8 cellular contexts compared by ENCODE assay signal in genomic region chr6:33320315-33321181, GRCh38. TPM values are rescaled to one million over a fixed set of nuclear protein-coding genes. Genes with fewer than 3 reads are reported as not detected.
DNase-seq lines count a peak whose midpoint lies in the region; ATAC-seq and TF ChIP-seq lines count a peak whose summit lies in the region.

No MANE protein-coding gene starts in this region.

- H3K4me1 Mint-ChIP-seq in activated CD8-positive, alpha-beta T cell treated with anti-CD3 and anti-CD28 coated beads for 36 hours (ENCODE audit: low read depth) = peaks cover 65% of the 10 kb centered on the region

- H3K27ac Mint-ChIP-seq in activated CD8-positive, alpha-beta T cell treated with anti-CD3 and anti-CD28 coated beads for 36 hours = peak overlapping the region; percentile 98

- H3K4me1 ChIP-seq in stomach = peaks cover 42 to 73% (median 70%) of the 10 kb centered on the region in 4 donors

- POLR2A ChIA-PET in activated CD8-positive, alpha-beta T cell treated with anti-CD3 and anti-CD28 coated beads for 36 hours (lab: Charles Lee) = interaction anchor here (0.9 to 1.5 kb wide), 3 partner anchors 9 to 43 kb away, joined by 3 to 6 read pairs (median 4); partner anchors contain the start of gene B3GALT4

- DNase-seq in DMS 273 (lab: John Stamatoyannopoulos, UW; ENCODE audit: unreplicated experiment) (peak; percentile 45), DMS 273 treated with DMSO at 0.1 percent for 48 hours (lab: John Stamatoyannopoulos, UW) (no peak), left ventricle myocardium superior (peak; percentile 77), stomach (peak; percentile 59), D341Med (ENCODE audit: low spot score) (no peak), HT-29 (ENCODE audit: low spot score) (no peak), substantia nigra (lab: John Stamatoyannopoulos, UW) (no peak)
- no peak for DNase-seq in activated CD8-positive, alpha-beta T cell treated with anti-CD3 and anti-CD28 coated beads for 36 hours

- H3K27ac ChIP-seq in stomach = peak overlapping the region in 4 of 5 donors; percentile 64 to 97 (median 92)
- no peak overlapping the region for H3K27ac ChIP-seq in substantia nigra (ENCODE audit: low read depth, low read length, poor library complexity, severe bottlenecking)

- no peaks in the 10 kb centered on the region for H3K9me3 ChIP-seq in stomach

- no peak for ATAC-seq in activated CD8-positive, alpha-beta T cell treated with anti-CD3 and anti-CD28 coated beads for 36 hours
- ATAC-seq in left ventricle myocardium superior = no peak

- TF ChIP-seq CTCF in activated CD8-positive, alpha-beta T cell treated with anti-CD3 and anti-CD28 coated beads for 36 hours (IDR thresholded peaks at IDR 0.05) = no peak
- TF ChIP-seq CTCF in stomach (IDR thresholded peaks at IDR 0.05) = no peak

- peak overlapping the region; percentile 90 for H3K4me3 Mint-ChIP-seq in activated CD8-positive, alpha-beta T cell treated with anti-CD3 and anti-CD28 coated beads for 36 hours

- no peaks in the 10 kb centered on the region for H3K27me3 Mint-ChIP-seq in activated CD8-positive, alpha-beta T cell treated with anti-CD3 and anti-CD28 coated beads for 36 hours

- H3K4me3 ChIP-seq in stomach = peak overlapping the region in 2 of 4 donors; percentile 71 to 91

- CTCF ChIA-PET in activated CD8-positive, alpha-beta T cell treated with anti-CD3 and anti-CD28 coated beads for 36 hours (lab: Charles Lee) = no interaction called here

- intact Hi-C loops in activated CD8-positive, alpha-beta T cell treated with anti-CD3 and anti-CD28 coated beads for 36 hours (cut with micrococcal nuclease) = no loop called here
- intact Hi-C loops in left ventricle myocardium superior (cut with micrococcal nuclease) = no loop called here
- intact Hi-C loops in stomach (cut with DNase I; ENCODE audit: low total_unique reads) = no loop called here

- WGBS in stomach, 5 donors = 55 to 78% (median 75%) methylated on average over 19 to 32 of the region's 32 CpGs

- peaks cover 27 to 43% (median 40%) of the 10 kb centered on the region in 4 donors for H3K36me3 ChIP-seq in stomach

- H3K9me3 Mint-ChIP-seq in activated CD8-positive, alpha-beta T cell treated with anti-CD3 and anti-CD28 coated beads for 36 hours = no peaks in the 10 kb centered on the region

- peaks cover 51% of the 10 kb centered on the region for H3K36me3 Mint-ChIP-seq in activated CD8-positive, alpha-beta T cell treated with anti-CD3 and anti-CD28 coated beads for 36 hours (ENCODE audit: low read depth)

- no peak for TF ChIP-seq POLR2A in stomach (IDR thresholded peaks at IDR 0.05)

- TF ChIP-seq EP300 in stomach (IDR thresholded peaks at IDR 0.05) = no peak

- no peaks in the 10 kb centered on the region for H3K27me3 ChIP-seq in stomach

RNA-seq across cellular contexts. Expression of gene DAXX, which starts 2.2 kb away (rescaled TPM):
- 10 to 100 TPM; 59.8 to 72.4 TPM for total RNA-seq in activated CD8-positive, alpha-beta T cell treated with anti-CD3 and anti-CD28 coated beads for 36 hours
- total RNA-seq in left ventricle myocardium superior = 21.2 TPM
- 100 to 1,000 TPM in 2 of 5 donors, 10 to 100 TPM in 3; 18.2 to 127 (median 59.8) TPM for total RNA-seq in stomach
- 10 to 100 TPM; 27.5 to 31.3 (median 27.5) TPM for polyA plus RNA-seq in stomach
- total RNA-seq in HT-29 (2014; rRNA removed; shearing (Covaris generic)) = 45.8 and 83.5 TPM in 2 replicates

RNA-seq across cellular contexts. Expression of gene ZBTB22, which starts 3.0 kb away (rescaled TPM):
- total RNA-seq in activated CD8-positive, alpha-beta T cell treated with anti-CD3 and anti-CD28 coated beads for 36 hours = 1 to 10 TPM; 7.2 to 7.5 TPM
- total RNA-seq in left ventricle myocardium superior = 11.1 TPM
- total RNA-seq in stomach = 10 to 100 TPM in 4 of 5 donors, 1 to 10 TPM in 1; 1.2 to 45.2 (median 11.9) TPM
- polyA plus RNA-seq in stomach = 10 to 100 TPM in 2 of 3 donors, 1 to 10 TPM in 1; 9.8 to 11.8 (median 10.5) TPM
- 22.8 and 25.3 TPM in 2 replicates for total RNA-seq in HT-29 (2014; rRNA removed; shearing (Covaris generic))

RNA-seq across cellular contexts. Expression of gene TAPBP, which starts 6.7 kb away (rescaled TPM):
- total RNA-seq in activated CD8-positive, alpha-beta T cell treated with anti-CD3 and anti-CD28 coated beads for 36 hours = 100 to 1,000 TPM; 179 to 183 TPM
- total RNA-seq in left ventricle myocardium superior = 93.0 TPM
- total RNA-seq in stomach = 100 to 1,000 TPM in 2 of 5 donors, 10 to 100 TPM in 3; 29.0 to 242 (median 59.5) TPM
- polyA plus RNA-seq in stomach = 10 to 100 TPM; 17.0 to 53.5 (median 37.5) TPM
- 163 and 194 TPM in 2 replicates for total RNA-seq in HT-29 (2014; rRNA removed; shearing (Covaris generic))

RNA-seq across cellular contexts. Expression of gene RGL2, which starts 21.8 kb away (rescaled TPM):
- 10 to 100 TPM; 24.2 to 24.3 TPM for total RNA-seq in activated CD8-positive, alpha-beta T cell treated with anti-CD3 and anti-CD28 coated beads for 36 hours
- total RNA-seq in left ventricle myocardium superior (59.4 TPM), stomach (100 to 1,000 TPM in 1 of 5 donors, 10 to 100 TPM in 4; 10.4 to 103 (median 52.7) TPM)
- 100 to 1,000 TPM in 1 of 3 donors, 10 to 100 TPM in 2; 37.4 to 112 (median 44.3) TPM for polyA plus RNA-seq in stomach
- 38.2 and 42.6 TPM in 2 replicates for total RNA-seq in HT-29 (2014; rRNA removed; shearing (Covaris generic))

RNA-seq across cellular contexts. Expression of gene PFDN6, which starts 31.1 kb away (rescaled TPM):
- 10 to 100 TPM; 78.1 to 92.3 TPM for total RNA-seq in activated CD8-positive, alpha-beta T cell treated with anti-CD3 and anti-CD28 coated beads for 36 hours
- total RNA-seq in left ventricle myocardium superior = 57.3 TPM
- total RNA-seq in stomach = 10 to 100 TPM in 3 of 5 donors, 1 to 10 TPM in 1, not detected in 1; 9.7 to 32.9 (median 12.8) TPM
- polyA plus RNA-seq in stomach = 100 to 1,000 TPM; 117 to 265 (median 202) TPM
- total RNA-seq in HT-29 (2014; rRNA removed; shearing (Covaris generic)) = 86.8 and 90.7 TPM in 2 replicates

Comparison
In these comparisons a context has a peak if more than half of its experiments do, and no peak if none do; other contexts are left out.
1. DNase-seq: peak in DMS 273 (single experiment), left ventricle myocardium superior (single experiment) and stomach (single experiment); none in DMS 273 treated with DMSO at 0.1 percent for 48 hours (single experiment), activated CD8-positive, alpha-beta T cell treated with anti-CD3 and anti-CD28 coated beads for 36 hours (single experiment), D341Med (single experiment), HT-29 (single experiment) and substantia nigra (0 of 49).